Comparison of ENCODE assay signal across 8 cellular contexts in genomic region chr11:72039108-72039850, GRCh38. TPM values are rescaled to one million over a fixed set of nuclear protein-coding genes. Genes with fewer than 3 reads are reported as not detected.
DNase-seq lines count a peak whose midpoint lies in the region; TF ChIP-seq lines count a peak whose summit lies in the region.

No MANE protein-coding gene starts in this region.

- H3K9me3 Mint-ChIP-seq in osteocyte (ENCODE audit: unreplicated experiment): no peaks in the 10 kb centered on the region

- H3K27ac ChIP-seq in ectodermal cell (ENCODE audit: insufficient read depth, low read depth, low read length, poor library complexity, severe bottlenecking): peak overlapping the region; percentile 27

- H3K4me1 ChIP-seq in ectodermal cell (ENCODE audit: control insufficient read depth, insufficient read depth, low read length) (peaks cover 16% of the 10 kb centered on the region), mucosa of stomach (ENCODE audit: control insufficient read depth, insufficient read depth, low read length) (peaks cover 41% of the 10 kb centered on the region)

- no peaks in the 10 kb centered on the region for H3K27me3 Mint-ChIP-seq in osteocyte (ENCODE audit: unreplicated experiment)

- peaks cover 9% of the 10 kb centered on the region for H3K36me3 Mint-ChIP-seq in osteocyte (ENCODE audit: unreplicated experiment)

- H3K9me3 ChIP-seq in ectodermal cell (ENCODE audit: control insufficient read depth, low read length) (no peaks in the 10 kb centered on the region), mucosa of stomach (ENCODE audit: control insufficient read depth, low read length) (no peaks in the 10 kb centered on the region)

- POLR2A ChIA-PET in AG04449 (lab: Yijun Ruan, JAX): interaction anchor here (1.2 kb wide), 1 partner anchor 19 kb away, joined by 3 read pairs; no protein-coding TSS in a partner anchor

- no peak for TF ChIP-seq CTCF in AG04449 (IDR thresholded peaks at IDR 0.05; ENCODE audit: insufficient read depth, low read length, missing control alignments)
- TF ChIP-seq CTCF in osteocyte (IDR thresholded peaks at IDR 0.05): no peak

- H3K27me3 ChIP-seq in ectodermal cell (ENCODE audit: control insufficient read depth, insufficient read depth, low read length, poor library complexity, severe bottlenecking) (no peaks in the 10 kb centered on the region), mucosa of stomach (ENCODE audit: control insufficient read depth, insufficient read depth, low read length) (no peaks in the 10 kb centered on the region)

- H3K9ac ChIP-seq in mucosa of stomach (ENCODE audit: low read length): peak overlapping the region; percentile 91

- CTCF ChIA-PET in AG04449 (lab: Yijun Ruan, JAX): interaction anchor here (0.8 to 4.2 kb wide), 12 partner anchors 9 to 392 kb away, joined by 3 to 40 read pairs (median 8); no protein-coding TSS in a partner anchor

- H3K4me3 ChIP-seq in AG04449 (ENCODE audit: low read depth, low read length) (peak overlapping the region; percentile 63), ectodermal cell (ENCODE audit: insufficient read depth, low read depth, low read length) (peak overlapping the region; percentile 55), mucosa of stomach (ENCODE audit: low read length) (peak overlapping the region; percentile 43)
- peak overlapping the region; percentile 73 for H3K4me3 ChIP-seq in Jurkat, Clone E6-1 (ENCODE audit: low read length)

- H3K36me3 ChIP-seq in ectodermal cell (ENCODE audit: control insufficient read depth, insufficient read depth, low read length): peaks cover 20% of the 10 kb centered on the region
- no peaks in the 10 kb centered on the region for H3K36me3 ChIP-seq in mucosa of stomach (ENCODE audit: control insufficient read depth, insufficient read depth, low read length)

- no peak overlapping the region for H3K4me3 Mint-ChIP-seq in osteocyte (ENCODE audit: unreplicated experiment)

- 71 to 74% methylated on average over 5 of the region's 5 CpGs for WGBS in ectodermal cell, 2 experiments

- DNase-seq in AG04449 (ENCODE audit: low read depth, low spot score): no peak
- DNase-seq in Jurkat, Clone E6-1 (ENCODE audit: low read depth, low spot score): no peak
- DNase-seq in osteocyte (ENCODE audit: extremely low spot score, unreplicated experiment): no peak
- DNase-seq in NCI-H2196 treated with DMSO at 0.1 percent for 48 hours (lab: John Stamatoyannopoulos, UW; ENCODE audit: unreplicated experiment): no peak
- DNase-seq in COLO668 (lab: John Stamatoyannopoulos, UW; ENCODE audit: unreplicated experiment): no peak
- no peak for DNase-seq in NK-92 (lab: John Stamatoyannopoulos, UW; ENCODE audit: unreplicated experiment)

- H3K4me1 Mint-ChIP-seq in osteocyte (ENCODE audit: unreplicated experiment): peaks cover 28% of the 10 kb centered on the region

- no peak overlapping the region for H3K27ac Mint-ChIP-seq in osteocyte (ENCODE audit: unreplicated experiment)

RNA-seq across cellular contexts. Expression of gene IL18BP, which starts 40.6 kb away (rescaled TPM):
- polyA plus RNA-seq in Jurkat, Clone E6-1 (2012; ENCODE audit: insufficient read depth, insufficient read length): 7.8 TPM
- 11.4 TPM for polyA plus RNA-seq in ectodermal cell (2013, experiment 1 of 4)
- 11.2 TPM for polyA plus RNA-seq in ectodermal cell (2013, experiment 2 of 4)
- polyA plus RNA-seq in ectodermal cell (2013, experiment 3 of 4): 7.0 TPM
- polyA plus RNA-seq in ectodermal cell (2013, experiment 4 of 4): 8.9 TPM
- total RNA-seq in osteocyte: 8.8 and 9.6 TPM in 2 replicates

RNA-seq across cellular contexts. Expression of gene NUMA1, which starts 41.1 kb away (rescaled TPM):
- polyA plus RNA-seq in Jurkat, Clone E6-1 (2012; ENCODE audit: insufficient read depth, insufficient read length): 112 TPM
- polyA plus RNA-seq in ectodermal cell (2013, experiment 1 of 4): 218 TPM
- polyA plus RNA-seq in ectodermal cell (2013, experiment 2 of 4): 249 TPM
- polyA plus RNA-seq in ectodermal cell (2013, experiment 3 of 4): 167 TPM
- 194 TPM for polyA plus RNA-seq in ectodermal cell (2013, experiment 4 of 4)
- total RNA-seq in osteocyte: 238 and 247 TPM in 2 replicates

RNA-seq across cellular contexts. Expression of gene LRRC51, which starts 41.4 kb away (rescaled TPM):
- 7.0 TPM for polyA plus RNA-seq in Jurkat, Clone E6-1 (2012; ENCODE audit: insufficient read depth, insufficient read length)
- polyA plus RNA-seq in ectodermal cell (2013, experiment 1 of 4): 10.0 TPM
- 11.2 TPM for polyA plus RNA-seq in ectodermal cell (2013, experiment 2 of 4)
- 8.0 TPM for polyA plus RNA-seq in ectodermal cell (2013, experiment 3 of 4)
- 11.9 TPM for polyA plus RNA-seq in ectodermal cell (2013, experiment 4 of 4)
- 9.1 and 10.9 TPM in 2 replicates for total RNA-seq in osteocyte
